ENCODE assay signal across 1 cellular context in the genomic region with DNA sequence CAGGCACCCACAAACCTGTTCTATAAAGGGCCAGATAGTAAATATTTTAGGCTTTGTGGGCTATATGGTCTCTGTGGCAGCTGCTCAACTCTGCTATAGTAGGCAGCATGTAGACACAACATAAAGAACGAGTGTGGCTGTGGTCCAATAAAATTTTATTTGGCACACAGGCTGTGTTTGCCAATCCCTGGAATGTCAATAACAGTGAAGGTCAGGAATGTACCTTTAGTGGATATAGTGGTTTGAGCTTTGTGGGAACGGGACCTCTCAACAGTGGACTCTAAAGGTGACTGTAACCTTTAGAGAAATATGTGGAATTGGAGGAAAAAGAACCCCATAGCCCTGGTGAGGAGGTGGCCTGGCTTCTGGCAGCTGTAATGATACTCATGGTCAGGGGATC.
A peak's percentile ranks its signal among the peaks of the same experiment; 100 is the strongest.
TF ChIP-seq lines count a peak whose summit lies in the region.

No MANE protein-coding gene starts in this region.

TF ChIP-seq in HepG2, 621 proteins besides CTCF, POLR2A, EP300 and RAD21 (continued from another document and continues in another):
- TF ChIP-seq, protein P1, sequence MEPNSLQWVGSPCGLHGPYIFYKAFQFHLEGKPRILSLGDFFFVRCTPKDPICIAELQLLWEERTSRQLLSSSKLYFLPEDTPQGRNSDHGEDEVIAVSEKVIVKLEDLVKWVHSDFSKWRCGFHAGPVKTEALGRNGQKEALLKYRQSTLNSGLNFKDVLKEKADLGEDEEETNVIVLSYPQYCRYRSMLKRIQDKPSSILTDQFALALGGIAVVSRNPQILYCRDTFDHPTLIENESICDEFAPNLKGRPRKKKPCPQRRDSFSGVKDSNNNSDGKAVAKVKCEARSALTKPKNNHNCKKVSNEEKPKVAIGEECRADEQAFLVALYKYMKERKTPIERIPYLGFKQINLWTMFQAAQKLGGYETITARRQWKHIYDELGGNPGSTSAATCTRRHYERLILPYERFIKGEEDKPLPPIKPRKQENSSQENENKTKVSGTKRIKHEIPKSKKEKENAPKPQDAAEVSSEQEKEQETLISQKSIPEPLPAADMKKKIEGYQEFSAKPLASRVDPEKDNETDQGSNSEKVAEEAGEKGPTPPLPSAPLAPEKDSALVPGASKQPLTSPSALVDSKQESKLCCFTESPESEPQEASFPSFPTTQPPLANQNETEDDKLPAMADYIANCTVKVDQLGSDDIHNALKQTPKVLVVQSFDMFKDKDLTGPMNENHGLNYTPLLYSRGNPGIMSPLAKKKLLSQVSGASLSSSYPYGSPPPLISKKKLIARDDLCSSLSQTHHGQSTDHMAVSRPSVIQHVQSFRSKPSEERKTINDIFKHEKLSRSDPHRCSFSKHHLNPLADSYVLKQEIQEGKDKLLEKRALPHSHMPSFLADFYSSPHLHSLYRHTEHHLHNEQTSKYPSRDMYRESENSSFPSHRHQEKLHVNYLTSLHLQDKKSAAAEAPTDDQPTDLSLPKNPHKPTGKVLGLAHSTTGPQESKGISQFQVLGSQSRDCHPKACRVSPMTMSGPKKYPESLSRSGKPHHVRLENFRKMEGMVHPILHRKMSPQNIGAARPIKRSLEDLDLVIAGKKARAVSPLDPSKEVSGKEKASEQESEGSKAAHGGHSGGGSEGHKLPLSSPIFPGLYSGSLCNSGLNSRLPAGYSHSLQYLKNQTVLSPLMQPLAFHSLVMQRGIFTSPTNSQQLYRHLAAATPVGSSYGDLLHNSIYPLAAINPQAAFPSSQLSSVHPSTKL (CRISPR knock-in tag; IDR thresholded peaks at IDR 0.05) = peak; percentile 61
- no peak for TF ChIP-seq ZNF34 (CRISPR knock-in tag; IDR thresholded peaks at IDR 0.05; ENCODE audit: borderline replicate concordance)
- no peak for TF ChIP-seq ZFP36L1 (CRISPR knock-in tag; IDR thresholded peaks at IDR 0.05)
- TF ChIP-seq, protein P2, sequence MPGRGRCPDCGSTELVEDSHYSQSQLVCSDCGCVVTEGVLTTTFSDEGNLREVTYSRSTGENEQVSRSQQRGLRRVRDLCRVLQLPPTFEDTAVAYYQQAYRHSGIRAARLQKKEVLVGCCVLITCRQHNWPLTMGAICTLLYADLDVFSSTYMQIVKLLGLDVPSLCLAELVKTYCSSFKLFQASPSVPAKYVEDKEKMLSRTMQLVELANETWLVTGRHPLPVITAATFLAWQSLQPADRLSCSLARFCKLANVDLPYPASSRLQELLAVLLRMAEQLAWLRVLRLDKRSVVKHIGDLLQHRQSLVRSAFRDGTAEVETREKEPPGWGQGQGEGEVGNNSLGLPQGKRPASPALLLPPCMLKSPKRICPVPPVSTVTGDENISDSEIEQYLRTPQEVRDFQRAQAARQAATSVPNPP (CRISPR knock-in tag; IDR thresholded peaks at IDR 0.05) = no peak
- no peak for TF ChIP-seq ZNF841 (CRISPR knock-in tag; IDR thresholded peaks at IDR 0.05; ENCODE audit: borderline replicate concordance)
- peak; percentile 40; the same call in 1 of the 2 replicates for TF ChIP-seq HMG20A (CRISPR knock-in tag; IDR thresholded peaks at IDR 0.05; ENCODE audit: borderline replicate concordance)
- TF ChIP-seq, protein P3, sequence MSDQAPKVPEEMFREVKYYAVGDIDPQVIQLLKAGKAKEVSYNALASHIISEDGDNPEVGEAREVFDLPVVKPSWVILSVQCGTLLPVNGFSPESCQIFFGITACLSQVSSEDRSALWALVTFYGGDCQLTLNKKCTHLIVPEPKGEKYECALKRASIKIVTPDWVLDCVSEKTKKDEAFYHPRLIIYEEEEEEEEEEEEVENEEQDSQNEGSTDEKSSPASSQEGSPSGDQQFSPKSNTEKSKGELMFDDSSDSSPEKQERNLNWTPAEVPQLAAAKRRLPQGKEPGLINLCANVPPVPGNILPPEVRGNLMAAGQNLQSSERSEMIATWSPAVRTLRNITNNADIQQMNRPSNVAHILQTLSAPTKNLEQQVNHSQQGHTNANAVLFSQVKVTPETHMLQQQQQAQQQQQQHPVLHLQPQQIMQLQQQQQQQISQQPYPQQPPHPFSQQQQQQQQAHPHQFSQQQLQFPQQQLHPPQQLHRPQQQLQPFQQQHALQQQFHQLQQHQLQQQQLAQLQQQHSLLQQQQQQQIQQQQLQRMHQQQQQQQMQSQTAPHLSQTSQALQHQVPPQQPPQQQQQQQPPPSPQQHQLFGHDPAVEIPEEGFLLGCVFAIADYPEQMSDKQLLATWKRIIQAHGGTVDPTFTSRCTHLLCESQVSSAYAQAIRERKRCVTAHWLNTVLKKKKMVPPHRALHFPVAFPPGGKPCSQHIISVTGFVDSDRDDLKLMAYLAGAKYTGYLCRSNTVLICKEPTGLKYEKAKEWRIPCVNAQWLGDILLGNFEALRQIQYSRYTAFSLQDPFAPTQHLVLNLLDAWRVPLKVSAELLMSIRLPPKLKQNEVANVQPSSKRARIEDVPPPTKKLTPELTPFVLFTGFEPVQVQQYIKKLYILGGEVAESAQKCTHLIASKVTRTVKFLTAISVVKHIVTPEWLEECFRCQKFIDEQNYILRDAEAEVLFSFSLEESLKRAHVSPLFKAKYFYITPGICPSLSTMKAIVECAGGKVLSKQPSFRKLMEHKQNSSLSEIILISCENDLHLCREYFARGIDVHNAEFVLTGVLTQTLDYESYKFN (CRISPR knock-in tag; conservative IDR thresholded peaks at IDR 0.05) = 0 out of 2 replicates have a peak, but pooled peaks have one; percentile 22
- peak; percentile 97 for TF ChIP-seq TEAD3 (CRISPR knock-in tag; optimal IDR thresholded peaks at IDR 0.05; ENCODE audit: borderline replicate concordance)
- no peak for TF ChIP-seq NFE2 (CRISPR knock-in tag; IDR thresholded peaks at IDR 0.05)
- no peak for TF ChIP-seq ZSCAN21 (CRISPR knock-in tag; IDR thresholded peaks at IDR 0.05; ENCODE audit: borderline replicate concordance)
- no peak for TF ChIP-seq PAF1 (CRISPR knock-in tag; IDR thresholded peaks at IDR 0.05)
- TF ChIP-seq, protein P4, sequence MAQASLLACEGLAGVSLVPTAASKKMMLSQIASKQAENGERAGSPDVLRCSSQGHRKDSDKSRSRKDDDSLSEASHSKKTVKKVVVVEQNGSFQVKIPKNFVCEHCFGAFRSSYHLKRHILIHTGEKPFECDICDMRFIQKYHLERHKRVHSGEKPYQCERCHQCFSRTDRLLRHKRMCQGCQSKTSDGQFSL (CRISPR knock-in tag; IDR thresholded peaks at IDR 0.05) = no peak
- no peak for TF ChIP-seq IKZF4 (CRISPR knock-in tag; IDR thresholded peaks at IDR 0.05; ENCODE audit: borderline replicate concordance, low read depth, not compliant biosample characterization)
- TF ChIP-seq ZFY (CRISPR knock-in tag; IDR thresholded peaks at IDR 0.05) = no peak
- no peak for TF ChIP-seq YEATS4 (CRISPR knock-in tag; IDR thresholded peaks at IDR 0.05; ENCODE audit: borderline replicate concordance)
- peak; percentile 40 for TF ChIP-seq ZEB1 (IDR thresholded peaks at IDR 0.05; ENCODE audit: insufficient replicate concordance, low read depth)
- no peak for TF ChIP-seq U2AF2 (IDR thresholded peaks at IDR 0.05; ENCODE audit: low read depth, low read length)
- peak; percentile 19; the same call in 1 of the 2 replicates for TF ChIP-seq HNF4A (CRISPR knock-in tag; IDR thresholded peaks at IDR 0.05)
- TF ChIP-seq KLF9 (CRISPR knock-in tag; IDR thresholded peaks at IDR 0.05; ENCODE audit: low read depth) = no peak
- TF ChIP-seq ZNF431 (CRISPR knock-in tag; IDR thresholded peaks at IDR 0.05; ENCODE audit: borderline replicate concordance, low read depth) = no peak
- TF ChIP-seq ZNF121 (CRISPR knock-in tag; IDR thresholded peaks at IDR 0.05) = no peak
- 0 out of 2 replicates have a peak, but pooled peaks have one; percentile 10 for TF ChIP-seq ZNF644 (CRISPR knock-in tag; IDR thresholded peaks at IDR 0.05; ENCODE audit: low read depth)
- TF ChIP-seq HDAC2 (CRISPR knock-in tag; IDR thresholded peaks at IDR 0.05) = no peak
- no peak for TF ChIP-seq GATAD1 (CRISPR knock-in tag; IDR thresholded peaks at IDR 0.05)
- TF ChIP-seq ZMYM2 (CRISPR knock-in tag; IDR thresholded peaks at IDR 0.05) = no peak
- no peak for TF ChIP-seq ZNF724P (CRISPR knock-in tag; IDR thresholded peaks at IDR 0.05; ENCODE audit: borderline replicate concordance)
- 0 out of 2 replicates have a peak, but pooled peaks have one; percentile 33 for TF ChIP-seq ZBTB20 (CRISPR knock-in tag; IDR thresholded peaks at IDR 0.05; ENCODE audit: borderline replicate concordance, low read depth)
- TF ChIP-seq CEBPZ (IDR thresholded peaks at IDR 0.05; ENCODE audit: low read length) = no peak
- no peak for TF ChIP-seq RARA (CRISPR knock-in tag; IDR thresholded peaks at IDR 0.05)
- TF ChIP-seq, protein P5, sequence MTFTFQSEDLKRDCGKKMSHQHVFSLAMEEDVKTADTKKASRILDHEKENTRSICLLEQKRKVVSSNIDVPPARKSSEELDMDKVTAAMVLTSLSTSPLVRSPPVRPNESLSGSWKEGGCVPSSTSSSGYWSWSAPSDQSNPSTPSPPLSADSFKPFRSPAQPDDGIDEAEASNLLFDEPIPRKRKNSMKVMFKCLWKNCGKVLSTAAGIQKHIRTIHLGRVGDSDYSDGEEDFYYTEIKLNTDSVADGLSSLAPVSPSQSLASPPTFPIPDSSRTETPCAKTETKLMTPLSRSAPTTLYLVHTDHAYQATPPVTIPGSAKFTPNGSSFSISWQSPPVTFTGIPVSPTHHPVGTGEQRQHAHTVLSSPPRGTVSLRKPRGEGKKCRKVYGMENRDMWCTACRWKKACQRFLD (CRISPR knock-in tag; IDR thresholded peaks at IDR 0.05; ENCODE audit: borderline replicate concordance) = no peak
- no peak for TF ChIP-seq CC2D1A (CRISPR knock-in tag; IDR thresholded peaks at IDR 0.05)
- no peak for TF ChIP-seq ZMAT3 (CRISPR knock-in tag; conservative IDR thresholded peaks at IDR 0.05)
- no peak for TF ChIP-seq NR1H2 (CRISPR knock-in tag; IDR thresholded peaks at IDR 0.05; ENCODE audit: borderline replicate concordance, low read depth)
- no peak for TF ChIP-seq ZMYM3 (CRISPR knock-in tag; IDR thresholded peaks at IDR 0.05)
- no peak for TF ChIP-seq EEA1 (CRISPR knock-in tag; IDR thresholded peaks at IDR 0.05; ENCODE audit: borderline replicate concordance)
- TF ChIP-seq ZNF510 (CRISPR knock-in tag; IDR thresholded peaks at IDR 0.05; ENCODE audit: low read depth) = no peak
- TF ChIP-seq BRCA1 (CRISPR knock-in tag; IDR thresholded peaks at IDR 0.05) = no peak
- no peak for TF ChIP-seq MBD4 (IDR thresholded peaks at IDR 0.05; ENCODE audit: borderline replicate concordance, low read length)
- no peak for TF ChIP-seq ARID4A (CRISPR knock-in tag; IDR thresholded peaks at IDR 0.05; ENCODE audit: borderline replicate concordance)
- TF ChIP-seq CENPX (CRISPR knock-in tag; IDR thresholded peaks at IDR 0.05) = no peak
- no peak for TF ChIP-seq ZFP36L2 (CRISPR knock-in tag; IDR thresholded peaks at IDR 0.05)
- TF ChIP-seq TOPORS (CRISPR knock-in tag; IDR thresholded peaks at IDR 0.05) = no peak
- TF ChIP-seq NCOA2 (CRISPR knock-in tag; IDR thresholded peaks at IDR 0.05) = 0 out of 2 replicates have a peak, but pooled peaks have one; percentile 21
- no peak for TF ChIP-seq ZFX (CRISPR knock-in tag; IDR thresholded peaks at IDR 0.05; ENCODE audit: low read depth)
- no peak for TF ChIP-seq NR2C2 (CRISPR knock-in tag; IDR thresholded peaks at IDR 0.05; ENCODE audit: borderline replicate concordance)
- TF ChIP-seq YY1 (IDR thresholded peaks at IDR 0.05; ENCODE audit: insufficient read depth, insufficient replicate concordance, low read depth, low read length) = no peak
- no peak for TF ChIP-seq SOX13 (IDR thresholded peaks at IDR 0.05)
- peak in 1 of 2 experiments; percentile 51; a peak in 1 of 4 replicates for TF ChIP-seq SOX13 (CRISPR knock-in tag; conservative IDR thresholded peaks at IDR 0.05 in 1 of 2, IDR thresholded peaks at IDR 0.05 in 1 of 2)
- TF ChIP-seq ESRRA (CRISPR knock-in tag; IDR thresholded peaks at IDR 0.05; ENCODE audit: low read depth) = peak; percentile 64; the same call in 1 of the 2 replicates
- TF ChIP-seq THAP11 (CRISPR knock-in tag; IDR thresholded peaks at IDR 0.05) = no peak
- no peak for TF ChIP-seq NFATC3 (CRISPR knock-in tag; IDR thresholded peaks at IDR 0.05)
